ENCODE assay signal across 16 cellular contexts in genomic region chr3:12473503-12473902, GRCh38.
A peak's percentile ranks its signal among the peaks of the same experiment; 100 is the strongest.
DNase-seq lines count a peak whose midpoint lies in the region; ATAC-seq and TF ChIP-seq lines count a peak whose summit lies in the region.
"Had no signal": no experiment of that assay in that cellular context is flagged by ENCODE, and none has a peak within 500 bp of the region (broad histone marks: within the 10 kb centered on the region; RNA-seq: fewer than 3 reads in every experiment).

No MANE protein-coding gene starts in this region.

- no peaks in the 10 kb centered on the region for H3K36me3 ChIP-seq in RWPE2 (ENCODE audit: low read depth)

- H3K27ac ChIP-seq in RWPE2 (ENCODE audit: poor library complexity, severe bottlenecking) = no peak overlapping the region
- H3K27ac ChIP-seq: KMS-11 had no signal

- H3K9me3 ChIP-seq in RWPE2 (ENCODE audit: severe bottlenecking) = no peaks in the 10 kb centered on the region

- no peaks in the 10 kb centered on the region for H3K27me3 ChIP-seq in RWPE2 (ENCODE audit: insufficient read depth, poor library complexity, severe bottlenecking)

- H3K4me1 ChIP-seq in RWPE2 (ENCODE audit: insufficient read depth, poor library complexity, severe bottlenecking) = peaks cover 18% of the 10 kb centered on the region

- no peak for ATAC-seq in RWPE2 (ENCODE audit: low read depth)
- no peak for ATAC-seq in GM21423 (IDR thresholded peaks at IDR 0.05; ENCODE audit: unreplicated experiment)
- ATAC-seq in GM21526 (IDR thresholded peaks at IDR 0.05; ENCODE audit: low FRiP score, unreplicated experiment) = no peak
- ATAC-seq: CD8-positive, alpha-beta T cell had no signal

- TF ChIP-seq CTCF in RWPE2 (IDR thresholded peaks at IDR 0.05; ENCODE audit: poor library complexity, severe bottlenecking) = no peak

- H3K4me3 ChIP-seq in RWPE2 (ENCODE audit: severe bottlenecking) = no peak overlapping the region

- peak; percentile 52 for DNase-seq in AG08395 (ENCODE audit: low spot score)
- peak; percentile 64 for DNase-seq in AG20443 (ENCODE audit: low spot score)
- peak; percentile 4 for DNase-seq in RWPE2 (ENCODE audit: low spot score)
- peak; percentile 24 for DNase-seq in fibroblast of peridontal ligament (ENCODE audit: extremely low read depth)
- DNase-seq in GOT3 (lab: John Stamatoyannopoulos, UW) = no peak
- no peak for DNase-seq in stimulated activated CD4-positive, alpha-beta T cell treated with anti-CD3 and anti-CD28 coated beads, Interleukin-4, amount 100 ng/mL, for 24 hours
- DNase-seq: CD8-positive, alpha-beta T cell; DMS79; NCI-H1092; NCI-H146; NCI-H2081; NCI-H510A; NCI-H774 had no signal

Comparison
In these comparisons a context has a peak if more than half of its experiments do, and no peak if none do; other contexts are left out.
1. DNase-seq: peak in AG08395 (single experiment), AG20443 (single experiment), RWPE2 (single experiment) and fibroblast of peridontal ligament (single experiment); none in GOT3 (single experiment) and stimulated activated CD4-positive, alpha-beta T cell treated with anti-CD3 and anti-CD28 coated beads, Interleukin-4, amount 100 ng/mL, for 24 hours (single experiment).